8 cellular contexts compared by ENCODE assay signal in genomic region chr16:3065742-3066439, GRCh38. TPM values are rescaled to one million over a fixed set of nuclear protein-coding genes. Genes with fewer than 3 reads are reported as not detected.
DNase-seq lines count a peak whose midpoint lies in the region; ATAC-seq and TF ChIP-seq lines count a peak whose summit lies in the region.

No MANE protein-coding gene starts in this region.

- no peaks in the 10 kb centered on the region for H3K36me3 Mint-ChIP-seq in HFFc6 (ENCODE audit: low read depth)

- intact Hi-C loops in breast epithelium (cut with DNase I; ENCODE audit: low total_unique reads): no loop called here

- H3K36me3 ChIP-seq in breast epithelium: no peaks in the 10 kb centered on the region
- H3K36me3 ChIP-seq in muscle layer of colon (ENCODE audit: insufficient read depth, low read length): no peaks in the 10 kb centered on the region

- peaks cover 9% of the 10 kb centered on the region for H3K4me1 Mint-ChIP-seq in HFFc6 (ENCODE audit: low read depth)

- TF ChIP-seq CTCF in breast epithelium (IDR thresholded peaks at IDR 0.05) (no peak), HFFc6 (IDR thresholded peaks at IDR 0.05) (no peak)

- no peak overlapping the region for H3K27ac Mint-ChIP-seq in HFFc6

- no peaks in the 10 kb centered on the region for H3K27me3 ChIP-seq in breast epithelium
- H3K27me3 ChIP-seq in muscle layer of colon (ENCODE audit: control insufficient read depth in 1 of 2, insufficient read depth in 2 of 2, low read length in 2 of 2): no peaks in the 10 kb centered on the region

- H3K27me3 Mint-ChIP-seq in HFFc6 (ENCODE audit: insufficient read depth): peaks cover 4% of the 10 kb centered on the region

- no peaks in the 10 kb centered on the region for H3K9me3 ChIP-seq in breast epithelium
- no peaks in the 10 kb centered on the region for H3K9me3 ChIP-seq in muscle layer of colon (ENCODE audit: low read length)

- no peaks in the 10 kb centered on the region for H3K9me3 Mint-ChIP-seq in HFFc6

- H3K4me3 Mint-ChIP-seq in HFFc6: no peak overlapping the region

- DNase-seq in stimulated activated CD4-positive, alpha-beta T cell treated with anti-CD3 and anti-CD28 coated beads, Interleukin-12 subunit alpha, Interleukin-12 subunit beta, amount 100 ng/mL, for 4 hours: peak; percentile 33
- no peak for DNase-seq in stimulated activated CD4-positive, alpha-beta T cell treated with anti-CD3 and anti-CD28 coated beads, Interleukin-2, amount 100 ng/mL, for 48 hours
- no peak for DNase-seq in breast epithelium (ENCODE audit: low spot score in 2 of 2)
- no peak for DNase-seq in HPDE6-E6E7 (ENCODE audit: extremely low spot score)
- no peak for DNase-seq in HFFc6
- DNase-seq in NCI-H510A treated with DMSO at 0.1 percent for 48 hours (lab: John Stamatoyannopoulos, UW): no peak

- H3K9ac ChIP-seq in muscle layer of colon (ENCODE audit: low read length): peak overlapping the region; percentile 30

- H3K27ac ChIP-seq in breast epithelium (peak overlapping the region in 1 of 2 donors; percentile 53), muscle layer of colon (ENCODE audit: low read depth, low read length) (peak overlapping the region; percentile 14)

- TF ChIP-seq POLR2A in breast epithelium (IDR thresholded peaks at IDR 0.05): no peak

- H3K4me1 ChIP-seq in breast epithelium: no peaks in the 10 kb centered on the region
- peaks cover 6% of the 10 kb centered on the region for H3K4me1 ChIP-seq in muscle layer of colon (ENCODE audit: insufficient read depth, low read length)

- H3K4me3 ChIP-seq in breast epithelium (peak overlapping the region; percentile 27 to 46 (median 35)), muscle layer of colon (ENCODE audit: low read depth in 1 of 2, low read length in 2 of 2) (peak overlapping the region; percentile 27 to 50)

- ATAC-seq in GM18858 (IDR thresholded peaks at IDR 0.05; ENCODE audit: unreplicated experiment): no peak

RNA-seq across cellular contexts. Expression of gene IL32, which starts 0.5 kb away (rescaled TPM):
- total RNA-seq in breast epithelium: 10 to 100 TPM in 2 of 3 donors, 1 to 10 TPM in 1; 9.1 to 17.0 (median 12.0) TPM
- 1 to 10 TPM in 5 of 6 experiments, under 1 TPM in 1; 1.00 to 2.3 (median 1.7) TPM for total RNA-seq in HFFc6 (2021; fragmentation: NEBNext Ultra II Directional; extraction: Animal tissue kit (Norgen Biotek cat#: 25700))

RNA-seq across cellular contexts. Expression of gene MMP25, which starts 19.5 kb away (rescaled TPM):
- 1 to 10 TPM in 1 of 3 donors, under 1 TPM in 2; 0.59 to 1.1 (median 0.98) TPM for total RNA-seq in breast epithelium
- total RNA-seq in HFFc6 (2021; fragmentation: NEBNext Ultra II Directional; extraction: Animal tissue kit (Norgen Biotek cat#: 25700)): under 1 TPM in 3 of 6 experiments, not detected in 3; 0.05 to 0.17 (median 0.07) TPM

RNA-seq across cellular contexts. Expression of gene BICDL2, which starts 29.1 kb away (rescaled TPM):
- total RNA-seq in breast epithelium: 10 to 100 TPM in 2 of 3 donors, not detected in 1; 31.5 to 50.1 TPM
- not detected for total RNA-seq in HFFc6 (2021; fragmentation: NEBNext Ultra II Directional; extraction: Animal tissue kit (Norgen Biotek cat#: 25700))

RNA-seq across cellular contexts. Expression of gene ZSCAN10, which starts 33.2 kb away (rescaled TPM):
- not detected for total RNA-seq in breast epithelium
- total RNA-seq in HFFc6 (2021; fragmentation: NEBNext Ultra II Directional; extraction: Animal tissue kit (Norgen Biotek cat#: 25700)): not detected

RNA-seq across cellular contexts. Expression of gene THOC6, which starts 42.1 kb away (rescaled TPM):
- total RNA-seq in breast epithelium: 10 to 100 TPM; 15.5 to 26.1 (median 18.4) TPM
- total RNA-seq in HFFc6 (2021; fragmentation: NEBNext Ultra II Directional; extraction: Animal tissue kit (Norgen Biotek cat#: 25700)): 10 to 100 TPM; 18.2 to 21.6 (median 19.9) TPM
